Comparison of ENCODE assay signal across 1 cellular context in genomic region chr6:149319413-149319812, GRCh38.
TF ChIP-seq lines count a peak whose summit lies in the region.

No MANE protein-coding gene starts in this region.

TF ChIP-seq in SK-N-SH treated with all-trans-retinoic acid at 6 μM for 48 hours, 23 proteins besides CTCF, POLR2A, EP300 and RAD21 (continued from another document):
- TF ChIP-seq POU6F1 (CRISPR knock-in tag; IDR thresholded peaks at IDR 0.05; ENCODE audit: borderline replicate concordance, low read depth), result no peak
